Comparison of ENCODE assay signal across 7 cellular contexts in the genomic region with DNA sequence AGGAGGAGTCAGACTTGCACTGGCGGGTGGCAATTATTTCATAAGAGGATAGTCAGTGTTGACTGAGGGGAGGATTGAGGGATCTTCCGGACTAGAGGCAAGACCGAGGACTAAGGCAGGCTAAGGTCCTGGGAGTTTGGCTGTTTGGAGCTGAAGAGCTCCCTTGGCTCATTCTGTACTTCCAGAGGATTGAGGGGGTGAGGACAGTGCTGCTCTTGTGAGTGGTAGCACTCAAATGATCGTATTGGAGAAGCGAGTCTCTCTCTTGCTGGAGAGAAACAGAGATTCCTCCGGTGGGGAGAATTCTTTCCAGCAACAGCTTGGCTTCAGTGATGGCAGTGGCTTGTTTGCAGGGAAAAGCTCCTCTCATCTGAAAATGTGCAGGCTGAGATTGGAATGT.
"Had no signal": no experiment of that assay in that cellular context is flagged by ENCODE, and none has a peak within 500 bp of the region (broad histone marks: within the 10 kb centered on the region; RNA-seq: fewer than 3 reads in every experiment).

No MANE protein-coding gene starts in this region.

- FAIRE-seq: HTR-8/SVneo, K562 had no signal

- H3K9ac ChIP-seq: KMS-11 had no signal

- DNase-seq: KBM-7, KG1 had no signal

- H3K4me3 ChIP-seq: K562 had no signal

- H3K4me2 ChIP-seq: KMS-11 had no signal

- H3K27ac Mint-ChIP-seq: IgD-negative memory B cell had no signal

- H3K27ac ChIP-seq: HL-60, KMS-11 had no signal
